ENCODE assay signal across 29 cellular contexts in the genomic region with DNA sequence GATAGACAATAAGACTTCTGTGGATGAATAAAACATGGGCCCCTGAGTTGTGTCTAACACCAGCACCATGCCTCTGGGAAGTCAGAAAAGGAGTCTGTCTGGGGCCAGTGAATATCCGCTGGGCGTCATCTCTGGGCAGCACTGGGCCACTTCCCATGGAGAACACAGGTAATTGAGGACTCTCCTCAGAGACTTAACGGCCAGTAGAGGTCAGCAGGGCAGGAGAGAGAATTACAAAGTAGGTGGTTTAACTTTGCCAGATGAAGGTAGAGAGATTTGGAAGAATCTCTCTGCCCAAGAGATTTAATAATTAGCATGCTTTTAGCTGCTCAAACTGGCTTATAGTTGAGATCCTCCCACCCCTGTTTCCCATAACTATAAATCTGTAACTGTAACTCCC.
"Had no signal": no experiment of that assay in that cellular context is flagged by ENCODE, and none has a peak within 500 bp of the region (broad histone marks: within the 10 kb centered on the region; RNA-seq: fewer than 3 reads in every experiment).

No MANE protein-coding gene starts in this region.

- H3K9ac ChIP-seq: SK-N-SH had no signal

- H3K27me3 ChIP-seq: brain microvascular endothelial cell, SJSA1 had no signal

- H3K4me1 ChIP-seq: SJSA1 had no signal

- H3K9me3 Mint-ChIP-seq: activated CD4-positive, alpha-beta memory T cell treated with anti-CD3 and anti-CD28 coated beads for 36 hours; activated naive CD4-positive, alpha-beta T cell treated with anti-CD3 and anti-CD28 coated beads, Interleukin-2, amount 10 ng/mL, durations not matched to agents 7 days and 5 days; activated naive CD8-positive, alpha-beta T cell treated with anti-CD3 and anti-CD28 coated beads, Interleukin-2, amount 50 U/mL, for 24 hours; activated T-cell treated with anti-CD3 and anti-CD28 coated beads, Interleukin-2, amount 50 U/mL, for 4 hours; activated T-helper 1 cell treated with anti-CD3 and anti-CD28 coated beads, Interleukin-12 subunit alpha, Interleukin-12 subunit beta, Interleukin-2, Interleukin-4 antibody, amounts not matched to agents 30 ng/mL and 10 ng/mL and 1 ng/mL, durations not matched to agents 14 hours and 24 hours and 36 hours; T-helper 1 cell treated with Interleukin-12 subunit alpha and Interleukin-12 subunit beta and Interleukin-4 antibody, amounts not matched to agents 30 μg/mL and 1 μg/mL, for 36 hours; T-helper 2 cell treated with Interferon-gamma antibody and Interleukin-4, amounts not matched to agents 5 μg/mL and 100 μg/mL, for 36 hours had no signal

- H3K4me3 ChIP-seq: SJSA1 had no signal

- H3K4me2 ChIP-seq: SK-N-SH had no signal

- H3K36me3 Mint-ChIP-seq: activated CD4-positive, alpha-beta memory T cell treated with anti-CD3 and anti-CD28 coated beads for 36 hours; activated naive CD4-positive, alpha-beta T cell treated with anti-CD3 and anti-CD28 coated beads, Interleukin-2, amount 10 ng/mL, durations not matched to agents 7 days and 5 days; activated naive CD8-positive, alpha-beta T cell had no signal

- H3K4me3 Mint-ChIP-seq: activated CD4-positive, alpha-beta memory T cell treated with anti-CD3 and anti-CD28 coated beads for 36 hours; activated naive CD4-positive, alpha-beta T cell treated with anti-CD3 and anti-CD28 coated beads, Interleukin-2, amount 10 ng/mL, durations not matched to agents 7 days and 5 days; activated naive CD8-positive, alpha-beta T cell; activated naive CD8-positive, alpha-beta T cell treated with anti-CD3 and anti-CD28 coated beads, Interleukin-2, amount 50 U/mL, for 24 hours; activated T-cell treated with anti-CD3 and anti-CD28 coated beads, Interleukin-2, amount 50 U/mL, for 4 hours; activated T-helper 1 cell treated with anti-CD3 and anti-CD28 coated beads, Interleukin-12 subunit alpha, Interleukin-12 subunit beta, Interleukin-2, Interleukin-4 antibody, amounts not matched to agents 30 ng/mL and 10 ng/mL and 1 ng/mL, durations not matched to agents 14 hours and 24 hours and 36 hours; T-helper 1 cell treated with Interleukin-12 subunit alpha and Interleukin-12 subunit beta and Interleukin-4 antibody, amounts not matched to agents 30 μg/mL and 1 μg/mL, for 36 hours; T-helper 2 cell treated with Interferon-gamma antibody and Interleukin-4, amounts not matched to agents 5 μg/mL and 100 μg/mL, for 36 hours had no signal

- FAIRE-seq: TTC549 had no signal

- H3K27ac Mint-ChIP-seq: activated CD4-positive, alpha-beta memory T cell treated with anti-CD3 and anti-CD28 coated beads for 36 hours; activated naive CD4-positive, alpha-beta T cell treated with anti-CD3 and anti-CD28 coated beads, Interleukin-2, amount 10 ng/mL, durations not matched to agents 7 days and 5 days; activated naive CD8-positive, alpha-beta T cell; activated naive CD8-positive, alpha-beta T cell treated with anti-CD3 and anti-CD28 coated beads, Interleukin-2, amount 50 U/mL, for 24 hours; activated T-helper 1 cell treated with anti-CD3 and anti-CD28 coated beads, Interleukin-12 subunit alpha, Interleukin-12 subunit beta, Interleukin-2, Interleukin-4 antibody, amounts not matched to agents 30 ng/mL and 10 ng/mL and 1 ng/mL, durations not matched to agents 14 hours and 24 hours and 36 hours; T-helper 1 cell treated with Interleukin-12 subunit alpha and Interleukin-12 subunit beta and Interleukin-4 antibody, amounts not matched to agents 30 μg/mL and 1 μg/mL, for 36 hours; T-helper 2 cell treated with Interferon-gamma antibody and Interleukin-4, amounts not matched to agents 5 μg/mL and 100 μg/mL, for 36 hours had no signal

- H3K9me3 ChIP-seq: SJSA1, SK-N-SH had no signal

- H3K36me3 ChIP-seq: brain microvascular endothelial cell, SJSA1 had no signal

- H3K27me3 Mint-ChIP-seq: activated CD4-positive, alpha-beta memory T cell treated with anti-CD3 and anti-CD28 coated beads for 36 hours; activated naive CD4-positive, alpha-beta T cell treated with anti-CD3 and anti-CD28 coated beads, Interleukin-2, amount 10 ng/mL, durations not matched to agents 7 days and 5 days; activated naive CD8-positive, alpha-beta T cell treated with anti-CD3 and anti-CD28 coated beads, Interleukin-2, amount 50 U/mL, for 24 hours had no signal

- DNase-seq: activated CD4-positive, alpha-beta memory T cell treated with anti-CD3 and anti-CD28 coated beads for 36 hours; activated CD4-positive, alpha-beta T cell treated with anti-CD3 and anti-CD28 coated beads, Interleukin-2, amount 50 U/mL, for 1 hour; activated CD8-positive, alpha-beta memory T cell treated with anti-CD3 and anti-CD28 coated beads, Interleukin-2, amount 50 U/mL, for 4 hours; activated gamma-delta T cell treated with Interleukin-2 at 50 U/mL for 16 hours; activated naive CD4-positive, alpha-beta T cell treated with anti-CD3 and anti-CD28 coated beads, Interleukin-2, amount 10 ng/mL, durations not matched to agents 7 days and 5 days; activated naive CD8-positive, alpha-beta T cell treated with anti-CD3 and anti-CD28 coated beads, Interleukin-2, amount 50 U/mL, for 24 hours; activated T-cell treated with anti-CD3 and anti-CD28 coated beads for 4 hours; activated T-cell treated with anti-CD3 and anti-CD28 coated beads, Interleukin-2, amount 50 U/mL, for 4 hours; anterior cingulate cortex; brain microvascular endothelial cell; central memory CD4-positive, alpha-beta T cell; Kasumi-1; MM.1S; MV-4-11; NCI-H1092; NCI-H1436 treated with DMSO at 0.1 percent for 48 hours; NCI-H1694 treated with DMSO at 0.1 percent for 48 hours; NCI-H2029; NCI-H345; NCI-H524 treated with DMSO at 0.1 percent for 48 hours; SHP77 treated with DMSO at 0.1 percent for 48 hours; SK-N-SH had no signal

- H3K4me1 Mint-ChIP-seq: activated naive CD4-positive, alpha-beta T cell treated with anti-CD3 and anti-CD28 coated beads, Interleukin-2, amount 10 ng/mL, durations not matched to agents 7 days and 5 days; activated naive CD8-positive, alpha-beta T cell treated with anti-CD3 and anti-CD28 coated beads, Interleukin-2, amount 50 U/mL, for 24 hours had no signal

- ATAC-seq: activated naive CD8-positive, alpha-beta T cell treated with anti-CD3 and anti-CD28 coated beads, Interleukin-2, amount 50 U/mL, for 24 hours; activated T-cell treated with anti-CD3 and anti-CD28 coated beads, Interleukin-2, amount 50 U/mL, for 4 hours; Panc1 had no signal

- H3K27ac ChIP-seq: brain microvascular endothelial cell, SJSA1 had no signal
